Comparison of ENCODE assay signal across 8 cellular contexts in genomic region chr12:16385779-16386646, GRCh38. TPM values are rescaled to one million over a fixed set of nuclear protein-coding genes. Genes with fewer than 3 reads are reported as not detected.
A peak's percentile ranks its signal among the peaks of the same experiment; 100 is the strongest.
DNase-seq lines count a peak whose midpoint lies in the region; ATAC-seq and TF ChIP-seq lines count a peak whose summit lies in the region.

No MANE protein-coding gene starts in this region.

- in situ Hi-C loops in astrocyte of the cerebellum (cut with HindIII; ENCODE audit: low sequenced_read_pairs), result no loop called here

- no peaks in the 10 kb centered on the region for H3K36me3 Mint-ChIP-seq in activated CD4-positive, alpha-beta T cell treated with anti-CD3 and anti-CD28 coated beads, Interleukin-2, amount 10 ng/mL, durations not matched to agents 24 days and 14 days (ENCODE audit: low read depth)

- TF ChIP-seq POLR2A in thyroid gland (IDR thresholded peaks at IDR 0.05), result peak in 1 of 2 donors; percentile 37

- H3K9me3 ChIP-seq in thyroid gland, result no peaks in the 10 kb centered on the region

- no peaks in the 10 kb centered on the region for H3K27me3 ChIP-seq in thyroid gland

- no peaks in the 10 kb centered on the region for H3K27me3 Mint-ChIP-seq in activated CD4-positive, alpha-beta T cell treated with anti-CD3 and anti-CD28 coated beads, Interleukin-2, amount 10 ng/mL, durations not matched to agents 24 days and 14 days

- 16 to 21% methylated on average over 13 of the region's 13 CpGs for WGBS in thyroid gland, 2 donors

- H3K36me3 ChIP-seq in thyroid gland, result no peaks in the 10 kb centered on the region

- no peaks in the 10 kb centered on the region for H3K4me1 Mint-ChIP-seq in activated CD4-positive, alpha-beta T cell treated with anti-CD3 and anti-CD28 coated beads, Interleukin-2, amount 10 ng/mL, durations not matched to agents 24 days and 14 days

- TF ChIP-seq CTCF in astrocyte of the cerebellum (IDR thresholded peaks at IDR 0.05; ENCODE audit: low read depth, low read length, missing control alignments) (peak; percentile 58), thyroid gland (IDR thresholded peaks at IDR 0.05) (peak in 5 of 6 experiments; percentile 47 to 83 (median 63))

- ATAC-seq in HG02973 (IDR thresholded peaks at IDR 0.05; ENCODE audit: unreplicated experiment), result no peak
- ATAC-seq in HG02938 (IDR thresholded peaks at IDR 0.05; ENCODE audit: unreplicated experiment), result no peak

- intact Hi-C loops in thyroid gland (cut with DNase I), result no loop called here
- intact Hi-C loops in activated CD4-positive, alpha-beta T cell treated with anti-CD3 and anti-CD28 coated beads, Interleukin-2, amount 10 ng/mL, durations not matched to agents 24 days and 14 days (cut with micrococcal nuclease), result no loop called here

- peaks cover 0 to 4% of the 10 kb centered on the region in 2 donors for H3K4me1 ChIP-seq in thyroid gland

- no peak overlapping the region for H3K4me3 Mint-ChIP-seq in activated CD4-positive, alpha-beta T cell treated with anti-CD3 and anti-CD28 coated beads, Interleukin-2, amount 10 ng/mL, durations not matched to agents 24 days and 14 days

- peaks cover 3% of the 10 kb centered on the region for H3K9me3 Mint-ChIP-seq in activated CD4-positive, alpha-beta T cell treated with anti-CD3 and anti-CD28 coated beads, Interleukin-2, amount 10 ng/mL, durations not matched to agents 24 days and 14 days

- H3K27ac ChIP-seq in thyroid gland, result peak overlapping the region in 2 of 3 donors; percentile 38 to 80

- DNase-seq in GM04503 (ENCODE audit: low read depth) (peak; percentile 13), NCI-H146 (lab: John Stamatoyannopoulos, UW) (peak; percentile 93), astrocyte of the cerebellum (ENCODE audit: low read depth) (peak; percentile 61), iris pigment epithelial cell (ENCODE audit: low read depth) (peak; percentile 66), thyroid gland (peak; percentile 51 to 52)
- no peak for DNase-seq in activated CD4-positive, alpha-beta T cell treated with anti-CD3 and anti-CD28 coated beads, Interleukin-2, amount 10 ng/mL, durations not matched to agents 24 days and 14 days

- no peak overlapping the region for H3K27ac Mint-ChIP-seq in activated CD4-positive, alpha-beta T cell treated with anti-CD3 and anti-CD28 coated beads, Interleukin-2, amount 10 ng/mL, durations not matched to agents 24 days and 14 days

- H3K4me3 ChIP-seq in astrocyte of the cerebellum (ENCODE audit: low read depth, low read length), result no peak overlapping the region
- H3K4me3 ChIP-seq in thyroid gland (replicated peaks in 1 of 3), result no peak overlapping the region

RNA-seq across cellular contexts. Expression of gene MGST1, which starts 38.6 kb away (rescaled TPM):
- total RNA-seq in thyroid gland, result 100 to 1,000 TPM; 454 to 666 (median 594) TPM
- 1.2 TPM in 1 of 2 replicates, not detected in the other for total RNA-seq in activated CD4-positive, alpha-beta T cell treated with anti-CD3 and anti-CD28 coated beads, Interleukin-2, amount 10 ng/mL, durations not matched to agents 24 days and 14 days

Comparison
In these comparisons a context has a peak if more than half of its experiments do, and no peak if none do; other contexts are left out.
1. RNA of gene MGST1, which starts 38.6 kb away (total RNA-seq): 454 to 666 TPM in thyroid gland; 1.2 TPM in activated CD4-positive, alpha-beta T cell treated with anti-CD3 and anti-CD28 coated beads, Interleukin-2, amount 10 ng/mL, durations not matched to agents 24 days and 14 days; every median in the first group is over 100 times any median in the second.